In genomic region chr19:40497214-40497613, GRCh38 we compare ENCODE assay signal across 32 cellular contexts. TPM values are rescaled to one million over a fixed set of nuclear protein-coding genes. Genes with fewer than 3 reads are reported as not detected.
"Had no signal": no experiment of that assay in that cellular context is flagged by ENCODE, and none has a peak within 500 bp of the region (broad histone marks: within the 10 kb centered on the region; RNA-seq: fewer than 3 reads in every experiment).

No MANE protein-coding gene starts in this region.

- H3K27ac ChIP-seq: ascending aorta, breast epithelium, cardiac muscle cell, colonic mucosa, epithelial cell of prostate, esophagus squamous epithelium, gastroesophageal sphincter, WERI-Rb-1 had no signal

- ATAC-seq: activated CD4-positive, CD25-positive, alpha-beta regulatory T cell treated with anti-CD3 and anti-CD28 coated beads, Interleukin-2, amount 50 U/mL, for 24 hours; activated CD8-positive, alpha-beta T cell treated with anti-CD3 and anti-CD28 coated beads for 36 hours; activated T-cell treated with anti-CD3 and anti-CD28 coated beads, Interleukin-2, amount 50 U/mL, for 4 hours; activated T-helper 17 cell treated with anti-CD3 and anti-CD28 coated beads, Interleukin-2, amount 50 U/mL, for 72 hours; gastroesophageal sphincter; T-helper 17 cell had no signal

- H3K4me1 Mint-ChIP-seq: activated B cell treated with CpG ODN at 0.5 μM for 24 hours, brain had no signal

- H3K27ac Mint-ChIP-seq: activated B cell treated with CpG ODN at 0.5 μM for 24 hours; activated CD8-positive, alpha-beta T cell treated with anti-CD3 and anti-CD28 coated beads for 36 hours; activated naive CD8-positive, alpha-beta T cell; activated T-helper 17 cell treated with anti-CD3 and anti-CD28 coated beads, Interleukin-2, amount 50 U/mL, for 72 hours; brain; T-helper 17 cell; T-helper 2 cell treated with Interferon-gamma antibody and Interleukin-4, amounts not matched to agents 5 μg/mL and 100 μg/mL, for 36 hours had no signal

- H3K9me3 Mint-ChIP-seq: activated B cell treated with CpG ODN at 0.5 μM for 24 hours; activated CD8-positive, alpha-beta T cell treated with anti-CD3 and anti-CD28 coated beads for 36 hours; activated T-cell treated with anti-CD3 and anti-CD28 coated beads, Interleukin-2, amount 50 U/mL, for 4 hours; activated T-helper 17 cell treated with anti-CD3 and anti-CD28 coated beads, Interleukin-2, amount 50 U/mL, for 72 hours; T-helper 2 cell treated with Interferon-gamma antibody and Interleukin-4, amounts not matched to agents 5 μg/mL and 100 μg/mL, for 36 hours had no signal

- DNase-seq: activated B cell treated with CpG ODN at 0.5 μM for 24 hours; activated CD4-positive, alpha-beta T cell treated with anti-CD3 and anti-CD28 coated beads for 48 hours; activated CD4-positive, alpha-beta T cell treated with anti-CD3 and anti-CD28 coated beads, Interleukin-2, amount 50 U/mL, for 1 hour; activated CD4-positive, alpha-beta T cell treated with anti-CD3 and anti-CD28 coated beads, Interleukin-2, amount 50 U/mL, for 48 hours; activated CD8-positive, alpha-beta memory T cell treated with anti-CD3 and anti-CD28 coated beads for 24 hours; activated CD8-positive, alpha-beta T cell treated with anti-CD3 and anti-CD28 coated beads for 36 hours; activated effector memory CD4-positive, alpha-beta T cell treated with Interleukin-2 at 50 U/mL for 16 hours; activated gamma-delta T cell treated with Interleukin-2 at 50 U/mL for 16 hours; activated naive CD4-positive, alpha-beta T cell treated with anti-CD3 and anti-CD28 coated beads, Interleukin-2, amount 50 U/mL, for 16 hours; activated naive CD4-positive, alpha-beta T cell treated with Interleukin-2 at 50 U/mL for 16 hours; activated T-cell treated with anti-CD3 and anti-CD28 coated beads, Interleukin-2, amount 50 U/mL, for 4 hours; central memory CD4-positive, alpha-beta T cell; cerebellar nuclear complex; colonic mucosa; effector CD8-positive, alpha-beta T cell; esophagus squamous epithelium; foreskin melanocyte; T-helper 1 cell; T-helper 17 cell; T1000; WERI-Rb-1 had no signal

- H3K4me1 ChIP-seq: ascending aorta, breast epithelium, colonic mucosa, esophagus squamous epithelium, gastroesophageal sphincter had no signal

- H3K36me3 ChIP-seq: ascending aorta, breast epithelium, cardiac muscle cell, colonic mucosa, esophagus squamous epithelium, WERI-Rb-1 had no signal

- H3K27me3 ChIP-seq: ascending aorta, breast epithelium, colonic mucosa, gastroesophageal sphincter had no signal

- H3K9me3 ChIP-seq: ascending aorta, colonic mucosa, esophagus squamous epithelium, gastroesophageal sphincter had no signal

- H3K4me3 ChIP-seq: ascending aorta, breast epithelium, cardiac muscle cell, colonic mucosa, esophagus squamous epithelium, gastroesophageal sphincter had no signal

- H3K4me3 Mint-ChIP-seq: activated B cell treated with CpG ODN at 0.5 μM for 24 hours; activated CD8-positive, alpha-beta T cell treated with anti-CD3 and anti-CD28 coated beads for 36 hours; activated naive CD8-positive, alpha-beta T cell; activated T-cell treated with anti-CD3 and anti-CD28 coated beads, Interleukin-2, amount 50 U/mL, for 4 hours; activated T-helper 17 cell treated with anti-CD3 and anti-CD28 coated beads, Interleukin-2, amount 50 U/mL, for 72 hours; brain; T-helper 17 cell; T-helper 2 cell treated with Interferon-gamma antibody and Interleukin-4, amounts not matched to agents 5 μg/mL and 100 μg/mL, for 36 hours had no signal

RNA-seq across cellular contexts. Expression of gene SPTBN4, which starts 30.4 kb away (rescaled TPM):
- total RNA-seq: endothelial cell of umbilical vein had no signal
